ENCODE assay signal across 8 cellular contexts in genomic region chr16:1309888-1310831, GRCh38. TPM values are rescaled to one million over a fixed set of nuclear protein-coding genes. Genes with fewer than 3 reads are reported as not detected.
DNase-seq lines count a peak whose midpoint lies in the region; ATAC-seq and TF ChIP-seq lines count a peak whose summit lies in the region.

No MANE protein-coding gene starts in this region.

- CTCF ChIA-PET in activated B cell treated with CpG ODN at 0.5 μM for 24 hours (lab: Charles Lee) (interaction anchor here (1.0 to 1.5 kb wide), 2 partner anchors 9 to 21 kb away, joined by 3 to 4 read pairs; no protein-coding TSS in a partner anchor), GM10248 (lab: Yijun Ruan, JAX) (interaction anchor here (1.0 kb wide), 1 partner anchor 9 kb away, joined by 3 read pairs; no protein-coding TSS in a partner anchor)

- peak overlapping the region; percentile 96 for H3K27ac Mint-ChIP-seq in activated B cell treated with CpG ODN at 0.5 μM for 24 hours

- H3K36me3 ChIP-seq in colonic mucosa (no peaks in the 10 kb centered on the region), lung (ENCODE audit: control insufficient read depth in 2 of 2, insufficient read depth in 2 of 2, low read length in 2 of 2) (peaks cover 0 to 23% of the 10 kb centered on the region in 2 donors)

- peaks cover 33% of the 10 kb centered on the region for H3K36me3 Mint-ChIP-seq in activated B cell treated with CpG ODN at 0.5 μM for 24 hours (ENCODE audit: low read depth)

- H3K4me3 Mint-ChIP-seq in activated B cell treated with CpG ODN at 0.5 μM for 24 hours: peak overlapping the region; percentile 98

- ATAC-seq in HG03469 (IDR thresholded peaks at IDR 0.05; ENCODE audit: unreplicated experiment): peak; percentile 7
- peak; percentile 14 for ATAC-seq in activated B cell treated with CpG ODN at 0.5 μM for 24 hours (ENCODE audit: low read depth)
- ATAC-seq in lung (ENCODE audit: insufficient read depth, low FRiP score): no peak

- POLR2A ChIA-PET in activated B cell treated with CpG ODN at 0.5 μM for 24 hours (lab: Charles Lee) (interaction anchor here (0.6 to 3.0 kb wide), 15 partner anchors 10 to 1363 kb away, joined by 3 to 26 read pairs (median 5); partner anchors contain the start of genes MRPL28, TRAF7 and UQCC4), GM10248 (lab: Yijun Ruan, JAX) (no interaction called here)

- no peaks in the 10 kb centered on the region for H3K27me3 Mint-ChIP-seq in activated B cell treated with CpG ODN at 0.5 μM for 24 hours

- H3K9ac ChIP-seq in colonic mucosa (ENCODE audit: low read depth in 2 of 2, low read length in 2 of 2): peak overlapping the region; percentile 79 to 92

- H3K4me3 ChIP-seq in colonic mucosa (peak overlapping the region; percentile 75), lung (peak overlapping the region; percentile 81)

- H3K4me1 ChIP-seq in colonic mucosa (peaks cover 11% of the 10 kb centered on the region), lung (ENCODE audit: control insufficient read depth in 2 of 2, insufficient read depth in 2 of 2, low read length in 2 of 2) (peaks cover 10 to 28% of the 10 kb centered on the region in 2 donors)

- intact Hi-C loops in activated B cell treated with CpG ODN at 0.5 μM for 24 hours (cut with micrococcal nuclease): loop anchor here (1.0 to 5.0 kb wide), 5 partner anchors 17 to 473 kb away; partner anchors contain the start of genes NUBP2 and SPSB3
- intact Hi-C loops in colonic mucosa (cut with DNase I): no loop called here

- peaks cover 61% of the 10 kb centered on the region for H3K4me1 Mint-ChIP-seq in activated B cell treated with CpG ODN at 0.5 μM for 24 hours

- peak in 2 of 3 experiments; percentile 31 to 51 for DNase-seq in NCI-H1417 (lab: John Stamatoyannopoulos, UW)
- DNase-seq in NCI-H1417 treated with DMSO at 0.1 percent for 48 hours (lab: John Stamatoyannopoulos, UW): no peak
- peak; percentile 52 for DNase-seq in activated B cell treated with CpG ODN at 0.5 μM for 24 hours
- peak; percentile 65 for DNase-seq in colonic mucosa
- DNase-seq in lung (ENCODE audit: low spot score): peak; percentile 49
- peak; percentile 72 for DNase-seq in stimulated activated CD8-positive, alpha-beta memory T cell treated with anti-CD3 and anti-CD28 coated beads, Interleukin-4, amount 100 ng/mL, for 48 hours
- no peak for DNase-seq in GM10248 (ENCODE audit: extremely low spot score)

- 1% methylated on average over 76 to 77 of the region's 77 CpGs for WGBS in lung, 2 donors

- H3K27ac ChIP-seq in colonic mucosa (peak overlapping the region; percentile 29), lung (ENCODE audit: low read depth in 1 of 2, low read length in 1 of 2) (peak overlapping the region; percentile 40 to 99)

- H3K27me3 ChIP-seq in colonic mucosa (no peaks in the 10 kb centered on the region), lung (ENCODE audit: control insufficient read depth, insufficient read depth) (no peaks in the 10 kb centered on the region)

- no peaks in the 10 kb centered on the region for H3K9me3 Mint-ChIP-seq in activated B cell treated with CpG ODN at 0.5 μM for 24 hours

- H3K9me3 ChIP-seq in colonic mucosa: no peaks in the 10 kb centered on the region
- no peaks in the 10 kb centered on the region for H3K9me3 ChIP-seq in lung (ENCODE audit: control insufficient read depth in 2 of 2, insufficient read depth in 1 of 2, low read length in 1 of 2)

- no peak for TF ChIP-seq CTCF in activated B cell treated with CpG ODN at 0.5 μM for 24 hours (IDR thresholded peaks at IDR 0.05)
- no peak for TF ChIP-seq CTCF in colonic mucosa (IDR thresholded peaks at IDR 0.05)
- TF ChIP-seq CTCF in lung (IDR thresholded peaks at IDR 0.05; ENCODE audit: control extremely low read depth, extremely low read depth): no peak
- TF ChIP-seq CTCF in GM10248 (IDR thresholded peaks at IDR 0.05; ENCODE audit: control extremely low read depth, extremely low read depth, low read depth, missing control alignments): no peak

RNA-seq across cellular contexts. Expression of gene UBE2I, which starts 0.7 kb away (rescaled TPM):
- total RNA-seq in activated B cell treated with CpG ODN at 0.5 μM for 24 hours (220 and 240 TPM in 2 replicates), colonic mucosa (100 to 1,000 TPM; 101 to 143 TPM), lung (10 to 100 TPM; 91.2 to 96.8 TPM)
- 10 to 100 TPM; 63.9 to 71.7 TPM for polyA plus RNA-seq in lung

RNA-seq across cellular contexts. Expression of gene BAIAP3, which starts 23.3 kb away (rescaled TPM):
- 6.5 and 8.5 TPM in 2 replicates for total RNA-seq in activated B cell treated with CpG ODN at 0.5 μM for 24 hours
- 1 to 10 TPM; 5.5 to 9.8 TPM for total RNA-seq in colonic mucosa
- total RNA-seq in lung: 10 to 100 TPM; 15.9 to 46.6 TPM
- polyA plus RNA-seq in lung: 1 to 10 TPM; 4.5 to 7.9 TPM

RNA-seq across cellular contexts. Expression of gene TSR3, which starts 41.5 kb away (rescaled TPM):
- total RNA-seq in activated B cell treated with CpG ODN at 0.5 μM for 24 hours (45.3 and 49.0 TPM in 2 replicates), colonic mucosa (10 to 100 TPM; 39.6 to 74.4 TPM), lung (10 to 100 TPM; 32.5 to 66.4 TPM)
- 10 to 100 TPM; 54.7 to 58.5 TPM for polyA plus RNA-seq in lung

RNA-seq across cellular contexts. Expression of gene GNPTG, which starts 41.6 kb away (rescaled TPM):
- total RNA-seq in activated B cell treated with CpG ODN at 0.5 μM for 24 hours: 36.3 and 40.2 TPM in 2 replicates
- total RNA-seq in colonic mucosa: 10 to 100 TPM; 48.2 to 59.1 TPM
- total RNA-seq in lung: 10 to 100 TPM; 34.8 to 80.1 TPM
- polyA plus RNA-seq in lung: 10 to 100 TPM; 75.5 to 92.7 TPM

RNA-seq across cellular contexts. Expression of gene TPSD1, which starts 54.3 kb away (rescaled TPM):
- total RNA-seq in activated B cell treated with CpG ODN at 0.5 μM for 24 hours (not detected in 2 replicates), colonic mucosa (under 1 TPM; 0.19 to 0.64 TPM), lung (1 to 10 TPM in 1 of 2 donors, not detected in 1; 7.0 TPM)
- polyA plus RNA-seq in lung: 1 to 10 TPM in 1 of 2 donors, under 1 TPM in 1; 0.54 to 2.9 TPM

Comparison
In these comparisons a context has a peak if more than half of its experiments do, and no peak if none do; other contexts are left out.
1. DNase-seq: peak in NCI-H1417 (2 of 3), activated B cell treated with CpG ODN at 0.5 μM for 24 hours (single experiment), colonic mucosa (single experiment), lung (single experiment) and stimulated activated CD8-positive, alpha-beta memory T cell treated with anti-CD3 and anti-CD28 coated beads, Interleukin-4, amount 100 ng/mL, for 48 hours (single experiment); none in NCI-H1417 treated with DMSO at 0.1 percent for 48 hours (single experiment) and GM10248 (single experiment).